Comparison of ENCODE assay signal across 21 cellular contexts in genomic region chr10:1274746-1275544, GRCh38.
"Had no signal": no experiment of that assay in that cellular context is flagged by ENCODE, and none has a peak within 500 bp of the region (broad histone marks: within the 10 kb centered on the region; RNA-seq: fewer than 3 reads in every experiment).

No MANE protein-coding gene starts in this region.

- H2AFZ ChIP-seq: parathyroid adenoma had no signal

- DNase-seq: activated CD4-positive, alpha-beta T cell treated with anti-CD3 and anti-CD28 coated beads for 36 hours; activated CD4-positive, alpha-beta T cell treated with anti-CD3 and anti-CD28 coated beads, Interleukin-2, amount 50 U/mL, for 48 hours; activated CD8-positive, alpha-beta memory T cell treated with anti-CD3 and anti-CD28 coated beads, Interleukin-2, amount 10 ng/mL, durations not matched to agents 7 days and 5 days; activated naive CD4-positive, alpha-beta T cell treated with Interleukin-2 at 50 U/mL for 16 hours; activated naive CD8-positive, alpha-beta T cell treated with anti-CD3 and anti-CD28 coated beads, Interleukin-2, amount 10 ng/mL, durations not matched to agents 7 days and 5 days; body of pancreas; central memory CD4-positive, alpha-beta T cell; colonic mucosa; erythroblast; islet precursor cell; naive thymus-derived CD4-positive, alpha-beta T cell; sigmoid colon; SW 1271; trophoblast cell; WERI-Rb-1 had no signal

- H3K27me3 ChIP-seq: body of pancreas, colonic mucosa, sigmoid colon, suprapubic skin had no signal

- H3K9ac ChIP-seq: parathyroid adenoma had no signal

- H3K4me3 Mint-ChIP-seq: activated CD4-positive, alpha-beta T cell treated with anti-CD3 and anti-CD28 coated beads for 36 hours; activated CD8-positive, alpha-beta memory T cell treated with anti-CD3 and anti-CD28 coated beads, Interleukin-2, amount 10 ng/mL, durations not matched to agents 7 days and 5 days; activated naive CD8-positive, alpha-beta T cell treated with anti-CD3 and anti-CD28 coated beads, Interleukin-2, amount 10 ng/mL, durations not matched to agents 7 days and 5 days; activated T-helper 17 cell treated with anti-CD3 and anti-CD28 coated beads, Interleukin-2, amount 50 U/mL, for 72 hours; naive thymus-derived CD4-positive, alpha-beta T cell; stimulated activated naive CD8-positive, alpha-beta T cell treated with anti-CD3 and anti-CD28 coated beads, Interleukin-15, Interleukin-2, amounts not matched to agents 100 ng/mL and 50 ng/mL, for 24 hours had no signal

- H3K4me3 ChIP-seq: body of pancreas, colonic mucosa, sigmoid colon, suprapubic skin had no signal

- H3K27ac Mint-ChIP-seq: activated CD4-positive, alpha-beta T cell treated with anti-CD3 and anti-CD28 coated beads for 36 hours; activated CD8-positive, alpha-beta memory T cell treated with anti-CD3 and anti-CD28 coated beads, Interleukin-2, amount 10 ng/mL, durations not matched to agents 7 days and 5 days; activated naive CD8-positive, alpha-beta T cell treated with anti-CD3 and anti-CD28 coated beads, Interleukin-2, amount 10 ng/mL, durations not matched to agents 7 days and 5 days; activated T-helper 17 cell treated with anti-CD3 and anti-CD28 coated beads, Interleukin-2, amount 50 U/mL, for 72 hours; naive thymus-derived CD4-positive, alpha-beta T cell; stimulated activated naive CD8-positive, alpha-beta T cell treated with anti-CD3 and anti-CD28 coated beads, Interleukin-15, Interleukin-2, amounts not matched to agents 100 ng/mL and 50 ng/mL, for 24 hours had no signal

- H3K4me1 ChIP-seq: body of pancreas, colonic mucosa, parathyroid adenoma, sigmoid colon, suprapubic skin had no signal

- H3K9me3 Mint-ChIP-seq: activated naive CD8-positive, alpha-beta T cell treated with anti-CD3 and anti-CD28 coated beads, Interleukin-2, amount 10 ng/mL, durations not matched to agents 7 days and 5 days; activated T-helper 17 cell treated with anti-CD3 and anti-CD28 coated beads, Interleukin-2, amount 50 U/mL, for 72 hours; stimulated activated naive CD8-positive, alpha-beta T cell treated with anti-CD3 and anti-CD28 coated beads, Interleukin-15, Interleukin-2, amounts not matched to agents 100 ng/mL and 50 ng/mL, for 24 hours had no signal

- FAIRE-seq: endometrium, frontal cortex had no signal

- H3K36me3 ChIP-seq: colonic mucosa, sigmoid colon, suprapubic skin, WERI-Rb-1 had no signal

- H3K27ac ChIP-seq: body of pancreas, colonic mucosa, parathyroid adenoma, sigmoid colon, suprapubic skin, WERI-Rb-1 had no signal

- H3K79me2 ChIP-seq: parathyroid adenoma had no signal

- H3K9me3 ChIP-seq: body of pancreas, colonic mucosa, sigmoid colon, suprapubic skin had no signal

- ATAC-seq: activated CD4-positive, alpha-beta T cell treated with anti-CD3 and anti-CD28 coated beads for 36 hours; activated CD8-positive, alpha-beta memory T cell treated with anti-CD3 and anti-CD28 coated beads, Interleukin-2, amount 10 ng/mL, durations not matched to agents 7 days and 5 days; activated T-helper 17 cell treated with anti-CD3 and anti-CD28 coated beads, Interleukin-2, amount 50 U/mL, for 72 hours; body of pancreas; naive thymus-derived CD4-positive, alpha-beta T cell had no signal

- H3K4me1 Mint-ChIP-seq: activated CD4-positive, alpha-beta T cell treated with anti-CD3 and anti-CD28 coated beads for 36 hours; activated CD8-positive, alpha-beta memory T cell treated with anti-CD3 and anti-CD28 coated beads, Interleukin-2, amount 10 ng/mL, durations not matched to agents 7 days and 5 days; activated naive CD8-positive, alpha-beta T cell treated with anti-CD3 and anti-CD28 coated beads, Interleukin-2, amount 10 ng/mL, durations not matched to agents 7 days and 5 days; activated T-helper 17 cell treated with anti-CD3 and anti-CD28 coated beads, Interleukin-2, amount 50 U/mL, for 72 hours; naive thymus-derived CD4-positive, alpha-beta T cell had no signal

- H3K36me3 Mint-ChIP-seq: activated CD8-positive, alpha-beta memory T cell treated with anti-CD3 and anti-CD28 coated beads, Interleukin-2, amount 10 ng/mL, durations not matched to agents 7 days and 5 days; activated naive CD8-positive, alpha-beta T cell treated with anti-CD3 and anti-CD28 coated beads, Interleukin-2, amount 10 ng/mL, durations not matched to agents 7 days and 5 days; naive thymus-derived CD4-positive, alpha-beta T cell had no signal
